Comparison of ENCODE assay signal across 16 cellular contexts in the genomic region with DNA sequence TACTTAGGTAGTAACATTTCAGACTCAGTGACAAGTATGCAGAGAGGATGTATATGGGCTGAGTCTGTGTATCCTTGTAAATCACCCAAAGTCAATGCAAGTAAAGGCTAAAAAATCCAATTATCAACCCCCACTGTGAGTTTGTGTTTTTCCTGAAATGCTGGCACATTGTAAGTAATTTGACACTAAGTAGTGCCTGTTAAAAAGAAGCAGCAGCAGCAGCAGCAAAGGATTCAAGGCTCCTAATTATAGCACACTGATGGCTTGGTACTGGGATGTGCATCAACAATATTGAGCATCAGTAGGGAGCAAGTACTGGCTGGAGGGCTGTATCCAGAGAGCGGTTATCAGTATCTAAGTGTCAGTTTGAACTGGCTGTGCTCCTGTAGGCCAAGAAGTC.
DNase-seq lines count a peak whose midpoint lies in the region; ATAC-seq and TF ChIP-seq lines count a peak whose summit lies in the region.
"Had no signal": no experiment of that assay in that cellular context is flagged by ENCODE, and none has a peak within 500 bp of the region (broad histone marks: within the 10 kb centered on the region; RNA-seq: fewer than 3 reads in every experiment).

No MANE protein-coding gene starts in this region.

- H3K36me3 ChIP-seq in ascending aorta: peaks cover 0 to 4% of the 10 kb centered on the region in 2 donors

- no peaks in the 10 kb centered on the region for H3K9me3 ChIP-seq in ascending aorta

- no peaks in the 10 kb centered on the region for H3K27me3 ChIP-seq in ascending aorta

- intact Hi-C loops in ascending aorta (cut with DNase I) (no loop called here), lower leg skin (cut with DNase I; ENCODE audit: low total_unique reads) (no loop called here)

- H3K4me1 ChIP-seq in ascending aorta: no peaks in the 10 kb centered on the region

- no peak for TF ChIP-seq POLR2A in lower leg skin (IDR thresholded peaks at IDR 0.05)

- WGBS in lower leg skin, 2 donors: 81 to 92% methylated on average over 1 of the region's 1 CpG

- H3K27ac ChIP-seq in ascending aorta: no peak overlapping the region
- H3K27ac ChIP-seq: SK-N-MC had no signal

- H3K4me3 ChIP-seq in ascending aorta: no peak overlapping the region
- no peak overlapping the region for H3K4me3 ChIP-seq in lower leg skin (ENCODE audit: low read depth, poor library complexity, severe bottlenecking)
- H3K4me3 ChIP-seq: GM23338, SK-N-MC had no signal

- ATAC-seq in GM21390 (IDR thresholded peaks at IDR 0.05; ENCODE audit: unreplicated experiment): no peak
- no peak for ATAC-seq in GM18907 (IDR thresholded peaks at IDR 0.05; ENCODE audit: unreplicated experiment)
- ATAC-seq: GM23338 had no signal

- no peak for TF ChIP-seq CTCF in ascending aorta (IDR thresholded peaks at IDR 0.05)
- TF ChIP-seq CTCF in lower leg skin (IDR thresholded peaks at IDR 0.05): no peak

- DNase-seq in NCI-H2107 treated with DMSO at 0.1 percent for 48 hours (lab: John Stamatoyannopoulos, UW; ENCODE audit: unreplicated experiment): peak; percentile 31
- no peak for DNase-seq in NCI-H2107 (lab: John Stamatoyannopoulos, UW)
- peak; percentile 93 for DNase-seq in NCI-H2171 treated with DMSO at 0.1 percent for 48 hours (lab: John Stamatoyannopoulos, UW)
- peak; percentile 59 for DNase-seq in NCI-H82 treated with DMSO at 0.1 percent for 48 hours (lab: John Stamatoyannopoulos, UW; ENCODE audit: unreplicated experiment)
- no peak for DNase-seq in ascending aorta (ENCODE audit: low spot score in 2 of 2)
- DNase-seq in lower leg skin (ENCODE audit: low spot score in 2 of 2): no peak
- DNase-seq: C1 segment of cervical spinal cord, DND-41, GDM1, HFFc6, NCI-H187, NCI-H345 had no signal

Comparison
In these comparisons a context has a peak if more than half of its experiments do, and no peak if none do; other contexts are left out.
1. DNase-seq: peak in NCI-H2107 treated with DMSO at 0.1 percent for 48 hours (single experiment), NCI-H2171 treated with DMSO at 0.1 percent for 48 hours (single experiment) and NCI-H82 treated with DMSO at 0.1 percent for 48 hours (single experiment); none in NCI-H2107 (single experiment), ascending aorta (0 of 2) and lower leg skin (0 of 2).